In the genomic region with DNA sequence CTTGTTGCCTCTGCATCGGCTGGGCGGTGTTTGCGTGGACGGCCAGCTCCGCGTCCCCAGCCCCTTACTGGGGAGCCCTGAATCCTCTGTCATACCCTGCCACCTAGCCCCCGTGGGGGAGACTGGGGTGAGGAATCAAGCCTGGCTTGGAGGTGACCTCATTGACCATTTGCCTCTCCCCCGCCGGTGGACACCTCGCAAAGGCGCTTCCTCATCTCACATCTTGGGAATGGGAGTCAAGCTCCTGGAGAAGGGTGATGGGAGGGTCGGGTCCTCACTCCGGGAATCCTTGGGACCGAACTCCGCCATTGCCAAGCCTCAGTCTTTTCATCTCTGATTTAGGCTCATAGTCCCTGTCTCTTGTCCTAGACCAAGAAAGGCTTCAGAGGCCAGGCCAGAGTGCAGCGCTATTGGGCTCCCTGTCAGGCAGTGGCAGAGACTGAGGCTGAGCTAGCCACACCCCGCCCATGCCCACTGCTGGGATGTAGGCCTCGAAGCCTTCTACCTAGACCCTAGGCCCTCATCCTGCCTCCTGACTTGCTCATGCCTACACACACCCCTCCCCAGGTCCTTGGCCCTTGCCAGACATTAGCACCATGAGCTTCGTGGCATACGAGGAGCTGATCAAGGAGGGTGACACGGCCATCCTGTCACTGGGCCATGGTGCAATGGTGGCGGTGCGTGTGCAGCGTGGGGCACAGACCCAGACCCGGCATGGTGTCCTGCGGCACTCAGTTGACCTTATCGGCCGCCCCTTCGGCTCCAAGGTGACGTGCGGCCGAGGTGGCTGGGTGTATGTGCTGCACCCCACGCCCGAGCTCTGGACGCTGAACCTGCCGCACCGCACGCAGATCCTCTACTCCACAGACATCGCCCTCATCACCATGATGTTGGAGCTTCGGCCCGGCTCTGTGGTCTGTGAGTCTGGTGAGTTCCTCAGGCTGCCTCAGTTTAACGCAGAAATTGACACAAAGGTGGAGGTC, we compare ENCODE assay signal across 8 cellular contexts. TPM values are rescaled to one million over a fixed set of nuclear protein-coding genes. Genes with fewer than 3 reads are reported as not detected.
A peak's percentile ranks its signal among the peaks of the same experiment; 100 is the strongest.
DNase-seq lines count a peak whose midpoint lies in the region; ATAC-seq and TF ChIP-seq lines count a peak whose summit lies in the region.

No MANE protein-coding gene starts in this region.

- TF ChIP-seq POLR2A in body of pancreas (IDR thresholded peaks at IDR 0.05), result no peak

- H2BK5ac ChIP-seq in mesenchymal stem cell (ENCODE audit: low read depth, low read length, poor library complexity, severe bottlenecking), result no peak overlapping the region

- H3K27ac ChIP-seq in heart right ventricle (peak overlapping the region in 9 of 10 donors; percentile 83 to 97 (median 94)), body of pancreas (peak overlapping the region in 3 of 4 donors; percentile 18 to 93 (median 89)), mesenchymal stem cell (ENCODE audit: low read length, poor library complexity, severe bottlenecking) (no peak overlapping the region), aorta (ENCODE audit: low read depth in 1 of 2, low read length in 2 of 2) (peak overlapping the region in 1 of 2 donors; percentile 14)

- ATAC-seq in heart right ventricle, result peak in 1 of 8 donors; percentile 2
- no peak for ATAC-seq in body of pancreas
- no peak for ATAC-seq in aorta (ENCODE audit: low FRiP score)
- no peak for ATAC-seq in HG03432 (IDR thresholded peaks at IDR 0.05; ENCODE audit: unreplicated experiment)

- H4K8ac ChIP-seq in mesenchymal stem cell (ENCODE audit: low read length), result peak overlapping the region; percentile 83

- peak overlapping the region in 1 of 2 experiments; percentile 38 for H3K18ac ChIP-seq in mesenchymal stem cell (ENCODE audit: low read depth in 1 of 2, low read length in 2 of 2)

- peak overlapping the region; percentile 37 to 66 for H3K4ac ChIP-seq in mesenchymal stem cell (ENCODE audit: low read depth in 1 of 2, low read length in 2 of 2)

- H2AFZ ChIP-seq in mesenchymal stem cell (ENCODE audit: low read depth, low read length), result peak overlapping the region; percentile 88

- H2BK15ac ChIP-seq in mesenchymal stem cell (ENCODE audit: low read depth, poor library complexity, severe bottlenecking), result no peak overlapping the region

- H3K79me1 ChIP-seq in mesenchymal stem cell (replicated peaks; ENCODE audit: low read length, poor library complexity, severe bottlenecking), result peaks cover 36% of the 10 kb centered on the region

- H3K9ac ChIP-seq in mesenchymal stem cell (ENCODE audit: low read length), result peak overlapping the region; percentile 93

- H2BK120ac ChIP-seq in mesenchymal stem cell (ENCODE audit: low read depth, low read length), result no peak overlapping the region

- no peak overlapping the region for H3K23ac ChIP-seq in mesenchymal stem cell (ENCODE audit: low read length in 2 of 2)

- WGBS in heart right ventricle, 2 donors, result 51 to 53% methylated on average over 42 of the region's 42 CpGs
- 41 to 58% methylated on average over 25 to 42 of the region's 42 CpGs for WGBS in body of pancreas, 2 donors
- WGBS in mesenchymal stem cell, result 60% methylated on average over 39 of the region's 42 CpGs
- WGBS in aorta, 2 donors, result 49 to 50% methylated on average over 41 to 42 of the region's 42 CpGs

- H3K36me3 ChIP-seq in heart right ventricle, result peaks cover 0 to 24% (median 0%) of the 10 kb centered on the region in 9 donors
- H3K36me3 ChIP-seq in body of pancreas (replicated peaks in 1 of 2; ENCODE audit: insufficient read depth in 1 of 2, low read depth in 2 of 2), result peaks cover 0 to 3% of the 10 kb centered on the region in 2 donors
- peaks cover 18 to 49% of the 10 kb centered on the region in 2 experiments for H3K36me3 ChIP-seq in mesenchymal stem cell (ENCODE audit: control insufficient read depth in 1 of 2, insufficient read depth in 2 of 2, low read depth in 1 of 2, low read length in 2 of 2)
- H3K36me3 ChIP-seq in aorta (ENCODE audit: control insufficient read depth in 1 of 2, insufficient read depth in 2 of 2, low read length in 1 of 2), result no peaks in the 10 kb centered on the region

- TF ChIP-seq CTCF in heart right ventricle (IDR thresholded peaks at IDR 0.05) (no peak), body of pancreas (IDR thresholded peaks at IDR 0.05) (no peak), GM13976 (IDR thresholded peaks at IDR 0.05; ENCODE audit: borderline replicate concordance, control extremely low read depth, extremely low read depth, insufficient read depth, missing control alignments) (no peak)

- H3K4me3 ChIP-seq in heart right ventricle (peak overlapping the region; percentile 69 to 98 (median 90)), body of pancreas (peak overlapping the region; percentile 32 to 95), mesenchymal stem cell (ENCODE audit: insufficient read depth in 1 of 2, low read depth in 1 of 2, low read length in 2 of 2) (peak overlapping the region; percentile 86 to 93), aorta (ENCODE audit: low read length in 2 of 2) (peak overlapping the region; percentile 10 to 73)

- H2AK5ac ChIP-seq in mesenchymal stem cell (ENCODE audit: low read length, severe bottlenecking), result no peak overlapping the region

- H3K9me3 ChIP-seq in heart right ventricle, result no peaks in the 10 kb centered on the region
- no peaks in the 10 kb centered on the region for H3K9me3 ChIP-seq in body of pancreas
- no peaks in the 10 kb centered on the region for H3K9me3 ChIP-seq in mesenchymal stem cell (ENCODE audit: control insufficient read depth, low read length)
- H3K9me3 ChIP-seq in aorta (ENCODE audit: control insufficient read depth, low read length), result no peaks in the 10 kb centered on the region

- no peaks in the 10 kb centered on the region for H3K27me3 ChIP-seq in heart right ventricle
- H3K27me3 ChIP-seq in body of pancreas, result no peaks in the 10 kb centered on the region
- no peaks in the 10 kb centered on the region for H3K27me3 ChIP-seq in mesenchymal stem cell (ENCODE audit: control insufficient read depth in 1 of 2, insufficient read depth in 1 of 2, low read length in 2 of 2)
- no peaks in the 10 kb centered on the region for H3K27me3 ChIP-seq in aorta (ENCODE audit: control insufficient read depth in 1 of 2, insufficient read depth in 2 of 2, low read length in 1 of 2)

- DNase-seq in heart right ventricle (no peak), cardiac septum (ENCODE audit: low spot score) (no peak), body of pancreas (no peak), mesenchymal stem cell (no peak), aorta (peak in 1 of 2 donors; percentile 53), GM13976 (ENCODE audit: low spot score) (no peak), nucleus accumbens (lab: John Stamatoyannopoulos, UW) (no peak)

- H3K14ac ChIP-seq in mesenchymal stem cell (ENCODE audit: low read length in 2 of 2), result peak overlapping the region in 1 of 2 experiments; percentile 89

- intact Hi-C loops in heart right ventricle (cut with DNase I), result no loop called here
- intact Hi-C loops in cardiac septum (cut with DNase I), result no loop called here
- intact Hi-C loops in body of pancreas (cut with DNase I), result no loop called here
- intact Hi-C loops in aorta (cut with DNase I), result no loop called here

- peak overlapping the region; percentile 75 for H3K4me2 ChIP-seq in mesenchymal stem cell (ENCODE audit: low read length, poor library complexity, severe bottlenecking)

- H4K91ac ChIP-seq in mesenchymal stem cell (ENCODE audit: low read length), result peak overlapping the region; percentile 83

- H3K4me1 ChIP-seq in heart right ventricle (peaks cover 11 to 59% (median 45%) of the 10 kb centered on the region in 9 donors), body of pancreas (peaks cover 61% of the 10 kb centered on the region), mesenchymal stem cell (ENCODE audit: control insufficient read depth, insufficient read depth, low read depth, low read length) (peaks cover 62% of the 10 kb centered on the region), aorta (ENCODE audit: control insufficient read depth in 1 of 2, insufficient read depth in 2 of 2, low read length in 2 of 2) (no peaks in the 10 kb centered on the region)

- in situ Hi-C loops in GM13976 (cut with MboI; ENCODE audit: low sequenced_read_pairs, unreplicated experiment), result no loop called here

- no peak overlapping the region for H2BK12ac ChIP-seq in mesenchymal stem cell (ENCODE audit: low read length in 2 of 2)

RNA-seq across cellular contexts. Expression of gene TRMT61A, which starts 0.7 kb away (rescaled TPM):
- total RNA-seq in heart right ventricle (1 to 10 TPM; 2.9 to 7.5 (median 3.8) TPM), cardiac septum (5.2 TPM), body of pancreas (10 to 100 TPM in 1 of 2 donors, 1 to 10 TPM in 1; 7.9 to 10.4 TPM), aorta (10 to 100 TPM; 11.4 to 11.8 TPM)
- polyA plus RNA-seq in heart right ventricle (10 to 100 TPM in 1 of 2 donors, 1 to 10 TPM in 1; 8.6 to 14.7 TPM), aorta (10 to 100 TPM in 1 of 2 donors, 1 to 10 TPM in 1; 6.4 to 12.4 TPM)
- 3.6 TPM for polyA plus RNA-seq in mesenchymal stem cell (2013, experiment 1 of 2)
- polyA plus RNA-seq in mesenchymal stem cell (2013, experiment 2 of 2), result 3.8 TPM

RNA-seq across cellular contexts. Expression of gene CKB, which starts 7.0 kb away (rescaled TPM):
- total RNA-seq in heart right ventricle (100 to 1,000 TPM; 273 to 896 (median 534) TPM), cardiac septum (327 TPM), body of pancreas (100 to 1,000 TPM in 1 of 2 donors, 10 to 100 TPM in 1; 92.1 to 146 TPM), aorta (100 to 1,000 TPM in 1 of 2 donors, 10 to 100 TPM in 1; 78.1 to 109 TPM)
- polyA plus RNA-seq in heart right ventricle (1,000 to 10,000 TPM in 1 of 2 donors, 100 to 1,000 TPM in 1; 717 to 1,062 TPM), aorta (10 to 100 TPM; 46.6 to 91.3 TPM)
- polyA plus RNA-seq in mesenchymal stem cell (2013, experiment 1 of 2), result 46.1 TPM
- 46.9 TPM for polyA plus RNA-seq in mesenchymal stem cell (2013, experiment 2 of 2)

RNA-seq across cellular contexts. Expression of gene BAG5, which starts 32.8 kb away (rescaled TPM):
- total RNA-seq in heart right ventricle (10 to 100 TPM; 14.0 to 19.7 (median 16.8) TPM), cardiac septum (20.1 TPM), body of pancreas (10 to 100 TPM in 1 of 2 donors, 1 to 10 TPM in 1; 9.9 to 11.9 TPM), aorta (10 to 100 TPM; 30.4 to 30.8 TPM)
- polyA plus RNA-seq in heart right ventricle (1 to 10 TPM; 5.0 to 9.9 TPM), aorta (10 to 100 TPM in 1 of 2 donors, 1 to 10 TPM in 1; 9.2 to 14.9 TPM)
- polyA plus RNA-seq in mesenchymal stem cell (2013, experiment 1 of 2), result 14.8 TPM
- polyA plus RNA-seq in mesenchymal stem cell (2013, experiment 2 of 2), result 14.4 TPM

RNA-seq across cellular contexts. Expression of gene COA8, which starts 33.1 kb away (rescaled TPM):
- 10 to 100 TPM; 33.3 to 53.9 (median 40.3) TPM for total RNA-seq in heart right ventricle
- polyA plus RNA-seq in heart right ventricle, result 100 to 1,000 TPM in 1 of 2 donors, 10 to 100 TPM in 1; 51.6 to 141 TPM
- 43.8 TPM for total RNA-seq in cardiac septum
- 10 to 100 TPM; 15.2 to 32.2 TPM for total RNA-seq in body of pancreas
- polyA plus RNA-seq in mesenchymal stem cell (2013, experiment 1 of 2), result 63.1 TPM
- 58.9 TPM for polyA plus RNA-seq in mesenchymal stem cell (2013, experiment 2 of 2)
- total RNA-seq in aorta, result 10 to 100 TPM; 27.6 to 33.3 TPM
- 10 to 100 TPM; 44.2 to 71.7 TPM for polyA plus RNA-seq in aorta
